In genomic region chr2:162261032-162261945, GRCh38 we compare ENCODE assay signal across 9 cellular contexts. TPM values are rescaled to one million over a fixed set of nuclear protein-coding genes. Genes with fewer than 3 reads are reported as not detected.
DNase-seq lines count a peak whose midpoint lies in the region; ATAC-seq and TF ChIP-seq lines count a peak whose summit lies in the region.
"Had no signal": no experiment of that assay in that cellular context is flagged by ENCODE, and none has a peak within 500 bp of the region (broad histone marks: within the 10 kb centered on the region; RNA-seq: fewer than 3 reads in every experiment).

No MANE protein-coding gene starts in this region.

- DNase-seq in SK-MEL-5 (ENCODE audit: low read depth, low spot score) (peak; percentile 15), fibroblast of villous mesenchyme (ENCODE audit: low read depth) (peak; percentile 78), smooth muscle cell (lab: John Stamatoyannopoulos, UW; ENCODE audit: unreplicated experiment) (no peak), nephron progenitor cell (no peak), NK-92 (lab: John Stamatoyannopoulos, UW; ENCODE audit: unreplicated experiment) (no peak)
- no peak for DNase-seq in activated CD8-positive, alpha-beta memory T cell treated with anti-CD3 and anti-CD28 coated beads for 24 hours

- peaks cover 11% of the 10 kb centered on the region for H3K4me1 ChIP-seq in smooth muscle cell (ENCODE audit: low read depth)
- H3K4me1 ChIP-seq: parathyroid adenoma had no signal

- H2AFZ ChIP-seq in smooth muscle cell (ENCODE audit: low read depth): no peak overlapping the region
- H2AFZ ChIP-seq: parathyroid adenoma had no signal

- H3K36me3 ChIP-seq in smooth muscle cell (ENCODE audit: low read depth): no peaks in the 10 kb centered on the region

- no peaks in the 10 kb centered on the region for H3K36me3 Mint-ChIP-seq in nephron progenitor cell (ENCODE audit: low read depth)

- 76% methylated on average over 4 of the region's 4 CpGs for WGBS in smooth muscle cell (ENCODE audit: low lambda C conversion rate)

- in situ Hi-C loops in SK-MEL-5 (cut with HindIII; ENCODE audit: low pct_unique_long_range_greater_than_20kb, low sequenced_read_pairs): no loop called here

- no peaks in the 10 kb centered on the region for H3K9me3 Mint-ChIP-seq in nephron progenitor cell

- TF ChIP-seq CTCF in fibroblast of villous mesenchyme (IDR thresholded peaks at IDR 0.05; ENCODE audit: insufficient read depth, low read depth, low read length) (no peak), smooth muscle cell (IDR thresholded peaks at IDR 0.05; ENCODE audit: borderline replicate concordance, insufficient read depth, poor library complexity, severe bottlenecking) (no peak), nephron progenitor cell (IDR thresholded peaks at IDR 0.05) (no peak)

- H3K27me3 ChIP-seq in smooth muscle cell (ENCODE audit: low read depth): no peaks in the 10 kb centered on the region

- no peaks in the 10 kb centered on the region for H3K79me2 ChIP-seq in smooth muscle cell (ENCODE audit: low read depth)
- H3K79me2 ChIP-seq: parathyroid adenoma had no signal

- no peak overlapping the region for H3K27ac Mint-ChIP-seq in nephron progenitor cell

- peak overlapping the region; percentile 57 for H3K27ac ChIP-seq in smooth muscle cell (ENCODE audit: low read depth)
- H3K27ac ChIP-seq: parathyroid adenoma had no signal

- H3K4me3 ChIP-seq in fibroblast of villous mesenchyme (ENCODE audit: low read depth, low read length): no peak overlapping the region
- H3K4me3 ChIP-seq in smooth muscle cell: no peak overlapping the region

- H3K4me1 Mint-ChIP-seq in nephron progenitor cell: no peaks in the 10 kb centered on the region

- ATAC-seq in GM18520 (IDR thresholded peaks at IDR 0.05; ENCODE audit: unreplicated experiment) (peak; percentile 48), HG02885 (IDR thresholded peaks at IDR 0.05; ENCODE audit: poor library complexity, unreplicated experiment) (peak; percentile 63)

- H3K4me2 ChIP-seq in smooth muscle cell: peak overlapping the region; percentile 40

- H3K9ac ChIP-seq in smooth muscle cell (ENCODE audit: low read depth): no peak overlapping the region
- H3K9ac ChIP-seq: parathyroid adenoma had no signal

- H4K20me1 ChIP-seq in smooth muscle cell (ENCODE audit: low read depth): no peaks in the 10 kb centered on the region

- no peak overlapping the region for H3K4me3 Mint-ChIP-seq in nephron progenitor cell

- H3K9me3 ChIP-seq in smooth muscle cell (replicated peaks; ENCODE audit: low read depth): no peaks in the 10 kb centered on the region

- H3K27me3 Mint-ChIP-seq in nephron progenitor cell (ENCODE audit: low read depth, poor library complexity): no peaks in the 10 kb centered on the region

- peaks cover 10% of the 10 kb centered on the region for H3F3A ChIP-seq in smooth muscle cell (ENCODE audit: low read depth)

RNA-seq across cellular contexts. Expression of gene FAP, which starts 18.0 kb away (rescaled TPM):
- total RNA-seq in SK-MEL-5 (2014; rRNA removed; shearing (Covaris generic)): 0.37 and 2.3 TPM in 2 replicates
- polyA plus RNA-seq in SK-MEL-5 (2015; cell fraction: cytosol; rRNA removed): 0.16 and 0.29 TPM in 2 replicates
- 3.6 and 4.8 TPM in 2 replicates for polyA plus RNA-seq in SK-MEL-5 (2015; cell fraction: nucleus; rRNA removed)
- total RNA-seq in fibroblast of villous mesenchyme (207 and 223 TPM in 2 replicates), smooth muscle cell (47.0 and 94.5 TPM in 2 replicates)
- polyA plus RNA-seq in smooth muscle cell: 22.3 and 29.6 TPM in 2 replicates

RNA-seq across cellular contexts. Expression of gene IFIH1, which starts 57.2 kb away (rescaled TPM):
- 3.6 and 4.2 TPM in 2 replicates for total RNA-seq in SK-MEL-5 (2014; rRNA removed; shearing (Covaris generic))
- polyA plus RNA-seq in SK-MEL-5 (2015; cell fraction: cytosol; rRNA removed): 3.9 and 4.1 TPM in 2 replicates
- polyA plus RNA-seq in SK-MEL-5 (2015; cell fraction: nucleus; rRNA removed): 2.5 and 3.0 TPM in 2 replicates
- total RNA-seq in fibroblast of villous mesenchyme (3.9 and 7.8 TPM in 2 replicates), smooth muscle cell (0.72 and 2.3 TPM in 2 replicates)
- 0.24 and 1.0 TPM in 2 replicates for polyA plus RNA-seq in smooth muscle cell

Comparison
In these comparisons a context has a peak if more than half of its experiments do, and no peak if none do; other contexts are left out.
1. DNase-seq: peak in SK-MEL-5 (single experiment) and fibroblast of villous mesenchyme (single experiment); none in smooth muscle cell (single experiment), activated CD8-positive, alpha-beta memory T cell treated with anti-CD3 and anti-CD28 coated beads for 24 hours (single experiment), nephron progenitor cell (single experiment) and NK-92 (single experiment).
2. RNA of gene FAP, which starts 18.0 kb away (total RNA-seq): 207 to 223 TPM in fibroblast of villous mesenchyme and 47.0 to 94.5 TPM in smooth muscle cell; 0.37 to 2.3 TPM in SK-MEL-5; every median in the first group is over 10 times any median in the second.